In genomic region chr7:78279457-78279856, GRCh38 we compare ENCODE assay signal across 18 cellular contexts.
"Had no signal": no experiment of that assay in that cellular context is flagged by ENCODE, and none has a peak within 500 bp of the region (broad histone marks: within the 10 kb centered on the region; RNA-seq: fewer than 3 reads in every experiment).

No MANE protein-coding gene starts in this region.

- H2AFZ ChIP-seq: neural progenitor cell had no signal

- H3K4me3 Mint-ChIP-seq: neural progenitor cell; stimulated activated memory B cell treated with anti-CD40 and anti-IgM and Interleukin-4, amounts not matched to agents 10 μg/mL and 1 μg/mL and 100 μg/mL, for 72 hours had no signal

- H3K36me3 ChIP-seq: adrenal gland, gastroesophageal sphincter, heart right ventricle, lower lobe of right lung, neural progenitor cell, pancreas, sigmoid colon had no signal

- DNase-seq: activated CD4-positive, alpha-beta T cell treated with anti-CD3 and anti-CD28 coated beads for 1 hour; activated CD4-positive, alpha-beta T cell treated with anti-CD3 and anti-CD28 coated beads, Interleukin-2, amount 50 U/mL, for 48 hours; activated naive CD4-positive, alpha-beta T cell treated with anti-CD3 and anti-CD28 coated beads, Interleukin-2, amount 50 U/mL, for 16 hours; activated T-cell treated with anti-CD3 and anti-CD28 coated beads, Interleukin-2, amount 50 U/mL, for 1 hour; adrenal gland; caudate nucleus; cortex of kidney; effector CD4-positive, alpha-beta T cell; heart right ventricle; left colon; lower lobe of right lung; midbrain; pancreas; sigmoid colon; stimulated activated CD4-positive, alpha-beta T cell treated with anti-CD3 and anti-CD28 coated beads, Interleukin-2, amount 100 ng/mL, for 48 hours had no signal

- H3K9me3 ChIP-seq: adrenal gland, gastroesophageal sphincter, heart right ventricle, lower lobe of right lung, pancreas, sigmoid colon had no signal

- H3K4me3 ChIP-seq: adrenal gland, gastroesophageal sphincter, heart right ventricle, lower lobe of right lung, neural progenitor cell, pancreas, sigmoid colon had no signal

- H3K9me3 Mint-ChIP-seq: neural progenitor cell; stimulated activated memory B cell treated with anti-CD40 and anti-IgM and Interleukin-4, amounts not matched to agents 10 μg/mL and 1 μg/mL and 100 μg/mL, for 72 hours had no signal

- H3K4me2 ChIP-seq: neural progenitor cell had no signal

- H3K4me1 ChIP-seq: adrenal gland, heart right ventricle, lower lobe of right lung, neural progenitor cell, pancreas, sigmoid colon had no signal

- H3K27me3 Mint-ChIP-seq: stimulated activated memory B cell treated with anti-CD40 and anti-IgM and Interleukin-4, amounts not matched to agents 10 μg/mL and 1 μg/mL and 100 μg/mL, for 72 hours had no signal

- H3K9ac ChIP-seq: neural progenitor cell had no signal

- H3K27ac ChIP-seq: adrenal gland, gastroesophageal sphincter, heart right ventricle, lower lobe of right lung, neural progenitor cell, pancreas, sigmoid colon had no signal

- H3K36me3 Mint-ChIP-seq: neural progenitor cell; stimulated activated memory B cell treated with anti-CD40 and anti-IgM and Interleukin-4, amounts not matched to agents 10 μg/mL and 1 μg/mL and 100 μg/mL, for 72 hours had no signal

- H3K27me3 ChIP-seq: adrenal gland, gastroesophageal sphincter, heart right ventricle, neural progenitor cell, pancreas, sigmoid colon had no signal

- H3K27ac Mint-ChIP-seq: neural progenitor cell; stimulated activated memory B cell treated with anti-CD40 and anti-IgM and Interleukin-4, amounts not matched to agents 10 μg/mL and 1 μg/mL and 100 μg/mL, for 72 hours had no signal
